8 cellular contexts compared by ENCODE assay signal in the genomic region with DNA sequence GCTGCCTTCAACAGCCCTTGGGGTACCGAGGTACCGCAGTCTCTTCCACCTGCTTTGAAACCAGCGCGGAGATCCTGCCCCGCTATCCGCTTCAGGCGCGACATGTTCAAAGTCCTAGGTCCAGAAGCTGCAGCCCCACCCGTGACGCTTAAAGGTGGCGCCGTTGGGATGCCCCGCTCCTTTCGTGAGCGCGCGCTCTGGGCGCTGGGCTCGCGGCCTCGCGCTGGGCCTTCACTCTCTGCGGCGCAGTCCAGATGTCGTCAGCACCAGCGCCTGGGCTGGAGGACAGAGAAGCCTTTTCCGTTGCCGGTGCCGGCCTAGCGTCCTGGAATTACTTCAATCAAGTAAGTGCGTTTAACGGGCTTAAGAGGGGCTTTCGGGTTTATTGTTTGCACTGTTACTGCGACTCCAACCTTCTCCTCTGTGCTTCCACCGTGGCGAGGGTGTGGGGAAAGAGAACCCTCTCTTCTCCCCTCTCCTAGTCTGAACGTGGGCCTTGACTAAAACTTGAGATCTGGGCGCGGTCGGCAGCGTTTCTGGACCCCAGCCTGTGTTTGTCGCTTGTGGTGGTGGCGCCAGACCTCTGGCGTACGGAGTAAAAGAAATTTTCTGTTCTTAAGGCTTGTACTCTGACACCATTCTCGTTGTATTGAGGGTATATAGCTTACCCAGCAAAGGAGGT. TPM values are rescaled to one million over a fixed set of nuclear protein-coding genes. Genes with fewer than 3 reads are reported as not detected.
A peak's percentile ranks its signal among the peaks of the same experiment; 100 is the strongest.
DNase-seq lines count a peak whose midpoint lies in the region; ATAC-seq and TF ChIP-seq lines count a peak whose summit lies in the region.

LRRC40 (minus strand) TSS at position 143 of the 682 bp plus-strand sequence; CDS start at position 104, 39 bp downstream.

- H3K27me3 ChIP-seq in GM06990 (replicated peaks; ENCODE audit: control insufficient read depth, insufficient read depth, low read length) = no peaks in the 10 kb centered on the region

- DNase-seq in GM06990 (ENCODE audit: extremely low read depth, insufficient read length) = peak; percentile 96
- DNase-seq in NCI-H1092 (lab: John Stamatoyannopoulos, UW) = peak; percentile 84
- peak; percentile 93 to 95 for DNase-seq in activated naive CD4-positive, alpha-beta T cell treated with anti-CD3 and anti-CD28 coated beads, Interleukin-2, amount 50 U/mL, for 72 hours (ENCODE audit: low spot score in 2 of 2)
- DNase-seq in glomerular endothelial cell (ENCODE audit: extremely low read depth, low read depth, low spot score) = peak; percentile 78
- DNase-seq in occipital lobe (lab: John Stamatoyannopoulos, UW) = peak; percentile 92

- peak within 1 kb of the TSS; percentile 92 for H3K4me3 ChIP-seq in GM06990 (replicated peaks; ENCODE audit: low read depth, low read length)

- ATAC-seq in HG02588 (IDR thresholded peaks at IDR 0.05; ENCODE audit: unreplicated experiment) (peak; percentile 81), SK-N-SH treated with all-trans-retinoic acid at 6 μM for 48 hours (peak; percentile 89)
- ATAC-seq in activated naive CD4-positive, alpha-beta T cell treated with anti-CD3 and anti-CD28 coated beads, Interleukin-2, amount 50 U/mL, for 72 hours = peak; percentile 98

- peak within 1 kb of the TSS; percentile 89 for H3K27ac ChIP-seq in temporal lobe (ENCODE audit: low read depth, low read length)

- H3K27ac Mint-ChIP-seq in activated naive CD4-positive, alpha-beta T cell treated with anti-CD3 and anti-CD28 coated beads, Interleukin-2, amount 50 U/mL, for 72 hours = peak within 1 kb of the TSS; percentile 97 to 100

- peaks cover 13 to 14% of the 10 kb centered on the region in 2 donors for H3K36me3 Mint-ChIP-seq in activated naive CD4-positive, alpha-beta T cell treated with anti-CD3 and anti-CD28 coated beads, Interleukin-2, amount 50 U/mL, for 72 hours

- H3K36me3 ChIP-seq in GM06990 (ENCODE audit: control insufficient read depth, insufficient read depth, low read length) = no peaks in the 10 kb centered on the region; the same call in 1 of the 2 replicates

- no peaks in the 10 kb centered on the region for H3K9me3 Mint-ChIP-seq in activated naive CD4-positive, alpha-beta T cell treated with anti-CD3 and anti-CD28 coated beads, Interleukin-2, amount 50 U/mL, for 72 hours

- no peak for TF ChIP-seq CTCF in GM06990 (IDR thresholded peaks at IDR 0.05; ENCODE audit: insufficient read depth, low read length, poor library complexity, severe bottlenecking)

TF ChIP-seq in SK-N-SH treated with all-trans-retinoic acid at 6 μM for 48 hours, 23 proteins besides CTCF, POLR2A, EP300 and RAD21:
- no peak for TF ChIP-seq TOX (CRISPR knock-in tag; IDR thresholded peaks at IDR 0.05; ENCODE audit: borderline replicate concordance)
- TF ChIP-seq, protein P1, sequence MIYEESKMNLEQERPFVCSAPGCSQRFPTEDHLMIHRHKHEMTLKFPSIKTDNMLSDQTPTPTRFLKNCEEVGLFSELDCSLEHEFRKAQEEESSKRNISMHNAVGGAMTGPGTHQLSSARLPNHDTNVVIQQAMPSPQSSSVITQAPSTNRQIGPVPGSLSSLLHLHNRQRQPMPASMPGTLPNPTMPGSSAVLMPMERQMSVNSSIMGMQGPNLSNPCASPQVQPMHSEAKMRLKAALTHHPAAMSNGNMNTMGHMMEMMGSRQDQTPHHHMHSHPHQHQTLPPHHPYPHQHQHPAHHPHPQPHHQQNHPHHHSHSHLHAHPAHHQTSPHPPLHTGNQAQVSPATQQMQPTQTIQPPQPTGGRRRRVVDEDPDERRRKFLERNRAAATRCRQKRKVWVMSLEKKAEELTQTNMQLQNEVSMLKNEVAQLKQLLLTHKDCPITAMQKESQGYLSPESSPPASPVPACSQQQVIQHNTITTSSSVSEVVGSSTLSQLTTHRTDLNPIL (CRISPR knock-in tag; IDR thresholded peaks at IDR 0.05; ENCODE audit: low read depth) = no peak
- no peak for TF ChIP-seq ESRRG (CRISPR knock-in tag; IDR thresholded peaks at IDR 0.05)
- 0 out of 2 replicates have a peak, but pooled peaks have one; percentile 11 for TF ChIP-seq ZNF70 (CRISPR knock-in tag; IDR thresholded peaks at IDR 0.05)
- TF ChIP-seq ZFP3 (CRISPR knock-in tag; IDR thresholded peaks at IDR 0.05) = peak; percentile 71; the same call in 1 of the 2 replicates
- TF ChIP-seq, protein P2, sequence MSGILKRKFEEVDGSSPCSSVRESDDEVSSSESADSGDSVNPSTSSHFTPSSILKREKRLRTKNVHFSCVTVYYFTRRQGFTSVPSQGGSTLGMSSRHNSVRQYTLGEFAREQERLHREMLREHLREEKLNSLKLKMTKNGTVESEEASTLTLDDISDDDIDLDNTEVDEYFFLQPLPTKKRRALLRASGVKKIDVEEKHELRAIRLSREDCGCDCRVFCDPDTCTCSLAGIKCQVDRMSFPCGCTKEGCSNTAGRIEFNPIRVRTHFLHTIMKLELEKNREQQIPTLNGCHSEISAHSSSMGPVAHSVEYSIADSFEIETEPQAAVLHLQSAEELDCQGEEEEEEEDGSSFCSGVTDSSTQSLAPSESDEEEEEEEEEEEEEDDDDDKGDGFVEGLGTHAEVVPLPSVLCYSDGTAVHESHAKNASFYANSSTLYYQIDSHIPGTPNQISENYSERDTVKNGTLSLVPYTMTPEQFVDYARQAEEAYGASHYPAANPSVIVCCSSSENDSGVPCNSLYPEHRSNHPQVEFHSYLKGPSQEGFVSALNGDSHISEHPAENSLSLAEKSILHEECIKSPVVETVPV (CRISPR knock-in tag; IDR thresholded peaks at IDR 0.05) = no peak
- TF ChIP-seq PPARA (CRISPR knock-in tag; IDR thresholded peaks at IDR 0.05; ENCODE audit: borderline replicate concordance) = no peak
- TF ChIP-seq ZNF565 (CRISPR knock-in tag; conservative IDR thresholded peaks at IDR 0.05; ENCODE audit: low read depth) = no peak
- TF ChIP-seq, protein P3, sequence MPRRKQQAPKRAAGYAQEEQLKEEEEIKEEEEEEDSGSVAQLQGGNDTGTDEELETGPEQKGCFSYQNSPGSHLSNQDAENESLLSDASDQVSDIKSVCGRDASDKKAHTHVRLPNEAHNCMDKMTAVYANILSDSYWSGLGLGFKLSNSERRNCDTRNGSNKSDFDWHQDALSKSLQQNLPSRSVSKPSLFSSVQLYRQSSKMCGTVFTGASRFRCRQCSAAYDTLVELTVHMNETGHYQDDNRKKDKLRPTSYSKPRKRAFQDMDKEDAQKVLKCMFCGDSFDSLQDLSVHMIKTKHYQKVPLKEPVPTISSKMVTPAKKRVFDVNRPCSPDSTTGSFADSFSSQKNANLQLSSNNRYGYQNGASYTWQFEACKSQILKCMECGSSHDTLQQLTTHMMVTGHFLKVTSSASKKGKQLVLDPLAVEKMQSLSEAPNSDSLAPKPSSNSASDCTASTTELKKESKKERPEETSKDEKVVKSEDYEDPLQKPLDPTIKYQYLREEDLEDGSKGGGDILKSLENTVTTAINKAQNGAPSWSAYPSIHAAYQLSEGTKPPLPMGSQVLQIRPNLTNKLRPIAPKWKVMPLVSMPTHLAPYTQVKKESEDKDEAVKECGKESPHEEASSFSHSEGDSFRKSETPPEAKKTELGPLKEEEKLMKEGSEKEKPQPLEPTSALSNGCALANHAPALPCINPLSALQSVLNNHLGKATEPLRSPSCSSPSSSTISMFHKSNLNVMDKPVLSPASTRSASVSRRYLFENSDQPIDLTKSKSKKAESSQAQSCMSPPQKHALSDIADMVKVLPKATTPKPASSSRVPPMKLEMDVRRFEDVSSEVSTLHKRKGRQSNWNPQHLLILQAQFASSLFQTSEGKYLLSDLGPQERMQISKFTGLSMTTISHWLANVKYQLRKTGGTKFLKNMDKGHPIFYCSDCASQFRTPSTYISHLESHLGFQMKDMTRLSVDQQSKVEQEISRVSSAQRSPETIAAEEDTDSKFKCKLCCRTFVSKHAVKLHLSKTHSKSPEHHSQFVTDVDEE (CRISPR knock-in tag; IDR thresholded peaks at IDR 0.05) = peak; percentile 83; the same call in 1 of the 2 replicates
- no peak for TF ChIP-seq BACH2 (CRISPR knock-in tag; IDR thresholded peaks at IDR 0.05; ENCODE audit: borderline replicate concordance)
- TF ChIP-seq OSR1 (CRISPR knock-in tag; IDR thresholded peaks at IDR 0.05) = no peak
- no peak for TF ChIP-seq GLIS3 (CRISPR knock-in tag; IDR thresholded peaks at IDR 0.05)
- TF ChIP-seq SNAI2 (CRISPR knock-in tag; IDR thresholded peaks at IDR 0.05) = no peak
- TF ChIP-seq POU6F1 (CRISPR knock-in tag; IDR thresholded peaks at IDR 0.05; ENCODE audit: borderline replicate concordance, low read depth) = no peak
- no peak for TF ChIP-seq ZFP30 (CRISPR knock-in tag; IDR thresholded peaks at IDR 0.05)

RNA-seq across cellular contexts. Expression of gene LRRC40, which starts in this region (rescaled TPM):
- 10 to 100 TPM; 24.3 to 25.5 TPM for total RNA-seq in activated naive CD4-positive, alpha-beta T cell treated with anti-CD3 and anti-CD28 coated beads, Interleukin-2, amount 50 U/mL, for 72 hours
- total RNA-seq in glomerular endothelial cell = 18.3 and 20.9 TPM in 2 replicates
- 97.8 TPM for total RNA-seq in occipital lobe
- 75.5 TPM for total RNA-seq in temporal lobe

Comparison
In these comparisons a context has a peak if more than half of its experiments do, and no peak if none do; other contexts are left out.
1. Peak in every context shown above with its lines: DNase-seq, ATAC-seq, H3K4me3 ChIP-seq and H3K27ac ChIP-seq.